In the genomic region with DNA sequence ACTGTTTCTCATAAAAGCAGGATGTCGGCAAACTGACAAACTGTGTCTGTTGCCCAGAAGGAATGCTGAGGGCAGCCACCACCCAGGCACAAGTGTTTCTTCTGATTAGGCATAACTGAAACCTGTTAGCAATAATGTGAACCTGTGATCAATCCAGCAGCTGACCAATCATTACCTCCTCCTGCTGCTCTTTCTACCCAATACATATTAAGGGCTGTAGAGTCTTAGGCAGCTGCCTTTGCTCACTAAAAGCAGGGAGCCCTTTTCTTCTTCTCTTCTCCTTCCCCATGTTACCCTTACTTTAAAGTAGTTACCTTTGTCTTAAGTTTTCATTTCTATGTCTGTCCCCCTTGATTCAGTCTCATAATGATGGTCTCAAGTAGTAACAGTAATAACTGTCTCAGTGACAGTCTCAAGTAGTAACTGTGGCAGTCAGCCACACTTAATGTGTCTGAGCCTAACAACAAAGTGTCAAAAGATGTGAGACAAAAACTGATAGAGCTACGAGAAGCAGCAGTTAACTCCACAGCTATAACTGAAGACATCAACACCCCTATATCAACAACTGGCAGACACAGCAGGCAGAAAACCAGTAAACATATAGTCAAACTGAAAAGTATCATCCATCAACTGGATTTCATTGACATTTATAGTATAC, we compare ENCODE assay signal across 1 cellular context.
TF ChIP-seq lines count a peak whose summit lies in the region.

No MANE protein-coding gene starts in this region.

TF ChIP-seq in IMR-90, 13 proteins besides CTCF, POLR2A, EP300 and RAD21:
- TF ChIP-seq SMC3 (IDR thresholded peaks at IDR 0.05; ENCODE audit: low read depth, low read length) (no peak), BHLHE40 (IDR thresholded peaks at IDR 0.05; ENCODE audit: low read depth, low read length) (no peak), RFX5 (IDR thresholded peaks at IDR 0.05; ENCODE audit: low read depth, low read length) (no peak), CEBPB (IDR thresholded peaks at IDR 0.05; ENCODE audit: low read depth, low read length) (no peak), FOS (IDR thresholded peaks at IDR 0.05; ENCODE audit: low read depth, low read length) (no peak), MAFK (IDR thresholded peaks at IDR 0.05; ENCODE audit: low read depth, low read length) (no peak), CHD1 (IDR thresholded peaks at IDR 0.05; ENCODE audit: low read depth, low read length) (no peak), RCOR1 (IDR thresholded peaks at IDR 0.05; ENCODE audit: insufficient replicate concordance, low read length) (no peak)
- TF ChIP-seq, protein P1, sequence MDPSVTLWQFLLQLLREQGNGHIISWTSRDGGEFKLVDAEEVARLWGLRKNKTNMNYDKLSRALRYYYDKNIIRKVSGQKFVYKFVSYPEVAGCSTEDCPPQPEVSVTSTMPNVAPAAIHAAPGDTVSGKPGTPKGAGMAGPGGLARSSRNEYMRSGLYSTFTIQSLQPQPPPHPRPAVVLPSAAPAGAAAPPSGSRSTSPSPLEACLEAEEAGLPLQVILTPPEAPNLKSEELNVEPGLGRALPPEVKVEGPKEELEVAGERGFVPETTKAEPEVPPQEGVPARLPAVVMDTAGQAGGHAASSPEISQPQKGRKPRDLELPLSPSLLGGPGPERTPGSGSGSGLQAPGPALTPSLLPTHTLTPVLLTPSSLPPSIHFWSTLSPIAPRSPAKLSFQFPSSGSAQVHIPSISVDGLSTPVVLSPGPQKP (IDR thresholded peaks at IDR 0.05; ENCODE audit: borderline replicate concordance, low read depth, low read length): no peak
